17 cellular contexts compared by ENCODE assay signal in the genomic region with DNA sequence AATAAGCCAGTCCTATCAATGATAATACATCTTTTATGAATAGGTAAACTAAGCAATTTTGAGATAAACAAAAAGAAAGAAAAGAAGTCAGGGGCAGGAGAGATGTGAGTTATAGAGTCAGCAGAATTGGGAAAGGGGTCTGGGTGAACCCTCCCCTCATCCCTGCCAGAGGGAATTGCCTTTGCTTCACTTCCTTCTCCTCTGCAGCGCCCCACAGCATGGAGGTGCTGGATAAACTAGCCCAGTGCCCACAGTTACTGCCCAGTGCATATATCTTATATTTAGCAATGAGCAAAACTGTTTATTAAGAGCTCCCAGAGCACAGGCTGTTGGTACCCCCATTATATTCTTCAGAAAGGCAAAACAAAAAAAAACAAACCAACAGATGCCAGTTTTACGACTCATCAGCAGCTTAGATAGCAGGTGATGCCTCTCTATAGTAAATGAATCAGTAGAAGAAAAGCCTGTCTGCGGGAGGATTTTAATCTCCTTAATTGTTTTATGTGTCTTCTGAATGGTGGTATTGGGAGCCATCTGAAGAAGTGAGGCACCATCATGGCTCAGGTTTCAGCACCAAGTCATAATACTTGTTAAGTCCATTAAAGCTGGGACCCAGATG.
"Had no signal": no experiment of that assay in that cellular context is flagged by ENCODE, and none has a peak within 500 bp of the region (broad histone marks: within the 10 kb centered on the region; RNA-seq: fewer than 3 reads in every experiment).

No MANE protein-coding gene starts in this region.

- H3K27ac ChIP-seq: lower lobe of right lung, pancreas, thyroid gland, uterus had no signal

- H3K4me3 ChIP-seq: lower lobe of right lung, pancreas, thyroid gland, uterus had no signal

- H3K4me1 ChIP-seq: lower lobe of right lung, pancreas, thyroid gland, uterus had no signal

- H3K36me3 ChIP-seq: lower lobe of right lung, pancreas, thyroid gland, uterus had no signal

- H3K9me3 ChIP-seq: lower lobe of right lung, pancreas, thyroid gland, uterus had no signal

- H3K27me3 ChIP-seq: pancreas, thyroid gland, uterus had no signal

- DNase-seq: activated CD4-positive, alpha-beta T cell treated with anti-CD3 and anti-CD28 coated beads, Interleukin-2, amount 50 U/mL, for 1 hour; activated CD8-positive, alpha-beta memory T cell treated with anti-CD3 and anti-CD28 coated beads for 24 hours; activated naive CD8-positive, alpha-beta T cell treated with anti-CD3 and anti-CD28 coated beads, Interleukin-2, amount 10 ng/mL, durations not matched to agents 7 days and 5 days; anterior cingulate cortex; cerebellar nuclear complex; effector memory CD8-positive, alpha-beta T cell; head of caudate nucleus; immature natural killer cell; left cardiac atrium; lower lobe of right lung; naive B cell; pancreas; retina; stimulated activated CD4-positive, alpha-beta T cell treated with anti-CD3 and anti-CD28 coated beads, Interleukin-2, amount 100 ng/mL, for 48 hours; stimulated activated naive B cell treated with anti-CD40 and anti-IgM and Interleukin-4, amounts not matched to agents 10 μg/mL and 1 μg/mL and 100 μg/mL, for 72 hours; thyroid gland; uterus had no signal
